Comparison of ENCODE assay signal across 7 cellular contexts in the genomic region with DNA sequence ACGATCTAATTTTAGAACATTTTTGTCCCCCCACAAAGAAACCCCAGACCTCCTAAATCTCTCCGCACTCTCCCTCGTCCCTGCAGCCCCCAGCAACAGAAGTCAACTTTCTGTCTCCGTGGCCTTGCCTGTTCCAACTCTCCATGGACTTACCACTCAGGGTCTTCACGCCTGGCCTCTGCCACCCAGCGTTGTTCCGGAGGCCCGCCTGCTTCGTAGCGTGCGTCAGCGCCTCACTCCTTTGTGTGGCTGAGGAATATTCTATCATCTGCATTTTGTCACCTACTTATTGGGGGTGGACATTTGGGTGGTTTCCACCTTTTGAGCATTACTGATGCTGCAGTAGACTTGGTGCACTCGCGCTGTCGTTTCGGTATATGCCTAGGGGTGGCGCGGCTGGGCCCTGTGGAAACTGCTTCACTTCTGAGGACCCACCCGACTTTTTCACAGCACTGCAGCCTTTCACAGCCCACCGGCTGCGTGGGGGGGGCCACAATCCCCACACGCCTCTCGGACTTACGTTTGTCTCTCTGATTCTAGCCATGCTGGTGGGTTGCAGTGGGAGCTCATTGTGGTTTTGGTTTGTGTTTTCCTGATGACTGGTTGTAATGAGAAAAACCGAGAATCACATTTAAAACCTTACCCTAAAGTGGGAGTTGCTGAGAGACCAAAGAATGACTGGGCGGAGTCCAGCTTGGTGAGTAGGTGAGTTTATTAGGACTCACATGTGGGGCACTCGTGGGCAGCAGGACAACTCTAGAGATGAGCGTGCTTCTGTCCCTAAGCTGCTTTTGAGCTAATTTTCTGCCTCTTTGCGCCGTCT.
DNase-seq lines count a peak whose midpoint lies in the region; ATAC-seq lines count a peak whose summit lies in the region.

No MANE protein-coding gene starts in this region.

- ATAC-seq in GM19324 (IDR thresholded peaks at IDR 0.05; ENCODE audit: low FRiP score, unreplicated experiment) (peak; percentile 54), HG03342 (IDR thresholded peaks at IDR 0.05; ENCODE audit: unreplicated experiment) (peak; percentile 27), GM19467 (IDR thresholded peaks at IDR 0.05; ENCODE audit: unreplicated experiment) (no peak)

- peak; percentile 85 for DNase-seq in activated effector memory CD4-positive, alpha-beta T cell treated with anti-CD3 and anti-CD28 coated beads, Interleukin-2, amount 50 U/mL, for 16 hours
- peak; percentile 49 for DNase-seq in stimulated activated CD8-positive, alpha-beta memory T cell treated with anti-CD3 and anti-CD28 coated beads, Interleukin-4, amount 100 ng/mL, for 24 hours (ENCODE audit: low read depth)
- DNase-seq in COLO668 (lab: John Stamatoyannopoulos, UW; ENCODE audit: unreplicated experiment), result no peak
- no peak for DNase-seq in NCI-H1694 treated with DMSO at 0.1 percent for 48 hours (lab: John Stamatoyannopoulos, UW)

Comparison
In these comparisons a context has a peak if more than half of its experiments do, and no peak if none do; other contexts are left out.
1. DNase-seq: peak in activated effector memory CD4-positive, alpha-beta T cell treated with anti-CD3 and anti-CD28 coated beads, Interleukin-2, amount 50 U/mL, for 16 hours (single experiment) and stimulated activated CD8-positive, alpha-beta memory T cell treated with anti-CD3 and anti-CD28 coated beads, Interleukin-4, amount 100 ng/mL, for 24 hours (single experiment); none in COLO668 (single experiment) and NCI-H1694 treated with DMSO at 0.1 percent for 48 hours (single experiment).